Comparison of ENCODE assay signal across 32 cellular contexts in the genomic region with DNA sequence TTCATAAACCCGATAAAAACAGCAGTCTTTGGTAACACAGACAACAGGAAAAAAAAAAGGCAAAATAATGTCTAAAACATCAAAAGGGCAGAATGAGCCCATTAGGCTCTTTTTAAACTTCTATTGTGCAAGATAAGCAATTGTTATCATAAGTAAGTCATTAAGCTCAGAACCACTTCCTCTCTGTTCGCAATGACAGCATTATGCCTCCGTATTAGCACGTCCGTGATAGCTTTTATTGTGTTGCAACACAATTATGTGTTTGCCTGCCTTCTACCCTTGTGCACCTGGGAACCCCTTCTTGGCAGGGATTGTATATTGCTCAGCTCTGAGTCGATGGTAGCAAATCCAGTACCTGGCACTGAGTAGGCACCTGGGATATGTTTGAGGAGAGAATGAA.
DNase-seq lines count a peak whose midpoint lies in the region; ATAC-seq, FAIRE-seq and TF ChIP-seq lines count a peak whose summit lies in the region.
"Had no signal": no experiment of that assay in that cellular context is flagged by ENCODE, and none has a peak within 500 bp of the region (broad histone marks: within the 10 kb centered on the region; RNA-seq: fewer than 3 reads in every experiment).

No MANE protein-coding gene starts in this region.

- no peak overlapping the region for H2AFZ ChIP-seq in HepG2 (ENCODE audit: low read length)

- no peaks in the 10 kb centered on the region for H3K9me3 Mint-ChIP-seq in central memory CD8-positive, alpha-beta T cell
- no peaks in the 10 kb centered on the region for H3K9me3 Mint-ChIP-seq in activated T-cell treated with anti-CD3 and anti-CD28 coated beads, Interleukin-2, amount 50 U/mL, for 24 hours
- no peaks in the 10 kb centered on the region for H3K9me3 Mint-ChIP-seq in activated CD8-positive, alpha-beta memory T cell treated with anti-CD3 and anti-CD28 coated beads, Interleukin-2, amount 10 ng/mL, durations not matched to agents 7 days and 5 days (ENCODE audit: low read depth)
- H3K9me3 Mint-ChIP-seq: activated T-helper 1 cell treated with anti-CD3 and anti-CD28 coated beads, Interleukin-12 subunit alpha, Interleukin-12 subunit beta, Interleukin-2, Interleukin-4 antibody, amounts not matched to agents 30 ng/mL and 10 ng/mL and 1 ng/mL, durations not matched to agents 14 hours and 24 hours and 36 hours; CD8-positive, alpha-beta memory T cell; nephron progenitor cell had no signal

- no peak overlapping the region for H3K9ac ChIP-seq in HepG2 (ENCODE audit: insufficient read depth, low read depth, low read length)

- H3K27ac ChIP-seq in HepG2 (ENCODE audit: extremely low read length, insufficient read depth, low read length) (no peak overlapping the region), right lobe of liver (no peak overlapping the region)
- H3K27ac ChIP-seq: heart right ventricle, lower lobe of right lung, ovary had no signal

- FAIRE-seq in HepG2 (lab: Jason Lieb, UNC), result no peak
- FAIRE-seq: colon, G401.6 had no signal

- TF ChIP-seq CTCF in HepG2 (CRISPR knock-in tag; IDR thresholded peaks at IDR 0.05) (no peak), right lobe of liver (IDR thresholded peaks at IDR 0.05) (no peak)

- H3K4me3 ChIP-seq in HepG2 (replicated peaks in 1 of 3; ENCODE audit: insufficient read depth in 1 of 3, low read depth in 2 of 3, low read length in 3 of 3) (no peak overlapping the region), right lobe of liver (no peak overlapping the region)
- H3K4me3 ChIP-seq: heart right ventricle, lower lobe of right lung, MG63, ovary, smooth muscle cell had no signal

- peaks cover 31% of the 10 kb centered on the region for H3K4me1 Mint-ChIP-seq in central memory CD8-positive, alpha-beta T cell
- H3K4me1 Mint-ChIP-seq in activated T-cell treated with anti-CD3 and anti-CD28 coated beads, Interleukin-2, amount 50 U/mL, for 24 hours (ENCODE audit: low read depth), result peaks cover 18% of the 10 kb centered on the region
- peaks cover 11% of the 10 kb centered on the region for H3K4me1 Mint-ChIP-seq in activated CD8-positive, alpha-beta memory T cell treated with anti-CD3 and anti-CD28 coated beads, Interleukin-2, amount 10 ng/mL, durations not matched to agents 7 days and 5 days
- H3K4me1 Mint-ChIP-seq: B cell had no signal

- ATAC-seq in HepG2 (no peak), right lobe of liver (no peak), GM19463 (IDR thresholded peaks at IDR 0.05; ENCODE audit: unreplicated experiment) (no peak)
- no peak for ATAC-seq in central memory CD8-positive, alpha-beta T cell (replicated peaks; ENCODE audit: extremely low read depth, poor library complexity, severe bottlenecking)
- no peak for ATAC-seq in activated CD8-positive, alpha-beta memory T cell treated with anti-CD3 and anti-CD28 coated beads, Interleukin-2, amount 10 ng/mL, durations not matched to agents 7 days and 5 days
- ATAC-seq: heart right ventricle, lower lobe of right lung, Panc1 had no signal

- 19% methylated on average over 6 of the region's 6 CpGs for WGBS in HepG2 (ENCODE audit: low lambda C conversion rate)
- 22% methylated on average over 6 of the region's 6 CpGs for WGBS in right lobe of liver (ENCODE audit: insufficient coverage, low coverage, low lambda C conversion rate, missing lambda C conversion rate)

- POLR2A ChIA-PET in HepG2 (lab: Yijun Ruan, JAX), result no interaction called here

- TF ChIP-seq EP300 in HepG2 (IDR thresholded peaks at IDR 0.05; ENCODE audit: low read depth in 2 of 2, low read length in 2 of 2), result no peak
- no peak for TF ChIP-seq EP300 in HepG2 (CRISPR knock-in tag; IDR thresholded peaks at IDR 0.05; ENCODE audit: borderline replicate concordance)

- in situ Hi-C loops in HepG2 (cut with HindIII; ENCODE audit: extremely low pct_ligation_motif_present, low pct_unique_long_range_greater_than_20kb), result no loop called here

- H3K4me1 ChIP-seq in HepG2 (ENCODE audit: insufficient read depth, low read length) (no peaks in the 10 kb centered on the region), right lobe of liver (no peaks in the 10 kb centered on the region)
- H3K4me1 ChIP-seq: heart right ventricle, lower lobe of right lung had no signal

- intact Hi-C loops in HepG2 (cut with micrococcal nuclease; ENCODE audit: unreplicated experiment), result no loop called here
- intact Hi-C loops in right lobe of liver (cut with DNase I), result no loop called here

- TF ChIP-seq RAD21 in HepG2 (CRISPR knock-in tag; IDR thresholded peaks at IDR 0.05), result no peak

- no peak overlapping the region for H3K4me2 ChIP-seq in HepG2 (ENCODE audit: low read depth, low read length)
- H3K4me2 ChIP-seq: smooth muscle cell had no signal

- no peak for TF ChIP-seq POLR2A in HepG2 (IDR thresholded peaks at IDR 0.05; ENCODE audit: insufficient read depth in 1 of 2, low read depth in 2 of 2, low read length in 2 of 2)
- no peak for TF ChIP-seq POLR2A in right lobe of liver (IDR thresholded peaks at IDR 0.05)

- H3K36me3 ChIP-seq in HepG2 (replicated peaks in 1 of 2; ENCODE audit: control insufficient read depth in 1 of 2, insufficient read depth in 2 of 2, low read length in 2 of 2), result no peaks in the 10 kb centered on the region
- H3K36me3 ChIP-seq in right lobe of liver, result no peaks in the 10 kb centered on the region
- H3K36me3 ChIP-seq: heart right ventricle, lower lobe of right lung, MG63, ovary had no signal

- no peak overlapping the region for H3K4me3 Mint-ChIP-seq in central memory CD8-positive, alpha-beta T cell
- no peak overlapping the region for H3K4me3 Mint-ChIP-seq in activated T-cell treated with anti-CD3 and anti-CD28 coated beads, Interleukin-2, amount 50 U/mL, for 24 hours
- no peak overlapping the region for H3K4me3 Mint-ChIP-seq in activated CD8-positive, alpha-beta memory T cell treated with anti-CD3 and anti-CD28 coated beads, Interleukin-2, amount 10 ng/mL, durations not matched to agents 7 days and 5 days
- H3K4me3 Mint-ChIP-seq: activated T-helper 1 cell treated with anti-CD3 and anti-CD28 coated beads, Interleukin-12 subunit alpha, Interleukin-12 subunit beta, Interleukin-2, Interleukin-4 antibody, amounts not matched to agents 30 ng/mL and 10 ng/mL and 1 ng/mL, durations not matched to agents 14 hours and 24 hours and 36 hours; B cell; CD8-positive, alpha-beta memory T cell; nephron progenitor cell had no signal

- H4K20me1 ChIP-seq in HepG2 (ENCODE audit: insufficient read depth, low read length), result no peaks in the 10 kb centered on the region

- H3K27me3 ChIP-seq in HepG2 (ENCODE audit: control insufficient read depth in 1 of 2, insufficient read depth in 2 of 2, low read length in 2 of 2) (no peaks in the 10 kb centered on the region; a peak in 1 of 5 replicates), right lobe of liver (no peaks in the 10 kb centered on the region)
- H3K27me3 ChIP-seq: MG63, ovary had no signal

- H3K79me2 ChIP-seq in HepG2 (ENCODE audit: insufficient read depth, low read length), result no peaks in the 10 kb centered on the region

- CTCF ChIA-PET in HepG2 (lab: Yijun Ruan, JAX; ENCODE audit: low intra/inter-chr PET ratio, low total read pairs), result no interaction called here
- CTCF ChIA-PET in activated CD8-positive, alpha-beta memory T cell treated with anti-CD3 and anti-CD28 coated beads, Interleukin-2, amount 10 ng/mL, durations not matched to agents 7 days and 5 days (lab: Charles Lee), result no interaction called here

- H3K36me3 Mint-ChIP-seq in central memory CD8-positive, alpha-beta T cell (ENCODE audit: insufficient read depth), result peaks cover 2% of the 10 kb centered on the region
- H3K36me3 Mint-ChIP-seq in activated T-cell treated with anti-CD3 and anti-CD28 coated beads, Interleukin-2, amount 50 U/mL, for 24 hours (ENCODE audit: low read depth), result no peaks in the 10 kb centered on the region
- no peaks in the 10 kb centered on the region for H3K36me3 Mint-ChIP-seq in activated CD8-positive, alpha-beta memory T cell treated with anti-CD3 and anti-CD28 coated beads, Interleukin-2, amount 10 ng/mL, durations not matched to agents 7 days and 5 days
- H3K36me3 Mint-ChIP-seq: CD8-positive, alpha-beta memory T cell had no signal

- no peaks in the 10 kb centered on the region for H3K27me3 Mint-ChIP-seq in central memory CD8-positive, alpha-beta T cell
- H3K27me3 Mint-ChIP-seq in activated T-cell treated with anti-CD3 and anti-CD28 coated beads, Interleukin-2, amount 50 U/mL, for 24 hours, result no peaks in the 10 kb centered on the region
- peaks cover 12% of the 10 kb centered on the region for H3K27me3 Mint-ChIP-seq in activated CD8-positive, alpha-beta memory T cell treated with anti-CD3 and anti-CD28 coated beads, Interleukin-2, amount 10 ng/mL, durations not matched to agents 7 days and 5 days

- no peak for DNase-seq in HepG2 (ENCODE audit: low spot score)
- DNase-seq in right lobe of liver, result no peak
- DNase-seq in NOMO-1 treated with DMSO at 0.1 percent for 48 hours (lab: John Stamatoyannopoulos, UW; ENCODE audit: unreplicated experiment), result peak; percentile 93
- no peak for DNase-seq in central memory CD8-positive, alpha-beta T cell (ENCODE audit: low spot score in 2 of 2)
- no peak for DNase-seq in stimulated activated CD4-positive, alpha-beta T cell treated with anti-CD3 and anti-CD28 coated beads, Interleukin-12 subunit alpha, Interleukin-12 subunit beta, amount 100 ng/mL, for 4 hours
- DNase-seq in activated T-cell treated with anti-CD3 and anti-CD28 coated beads, Interleukin-2, amount 50 U/mL, for 24 hours, result no peak
- DNase-seq in activated CD8-positive, alpha-beta memory T cell treated with anti-CD3 and anti-CD28 coated beads, Interleukin-2, amount 10 ng/mL, durations not matched to agents 7 days and 5 days, result no peak
- DNase-seq: activated CD4-positive, alpha-beta T cell treated with anti-CD3 and anti-CD28 coated beads, Interleukin-2, amount 50 U/mL, for 4 hours; activated CD4-positive, CD25-positive, alpha-beta regulatory T cell; activated naive CD4-positive, alpha-beta T cell treated with anti-CD3 and anti-CD28 coated beads, Interleukin-2, amount 50 U/mL, for 16 hours; amniotic stem cell; CD8-positive, alpha-beta memory T cell; effector CD4-positive, alpha-beta T cell; heart right ventricle; KBM-7; lower lobe of right lung; MG63; NCI-H187; NCI-H226; NCI-H748 treated with DMSO at 0.1 percent for 48 hours; nephron progenitor cell; ovary; retina; stimulated activated CD4-positive, alpha-beta T cell treated with anti-CD3 and anti-CD28 coated beads, Interleukin-2, amount 100 ng/mL, for 24 hours; trophoblast cell had no signal

- H3K27ac Mint-ChIP-seq in central memory CD8-positive, alpha-beta T cell (ENCODE audit: low read depth), result peak overlapping the region; percentile 76
- no peak overlapping the region for H3K27ac Mint-ChIP-seq in activated T-cell treated with anti-CD3 and anti-CD28 coated beads, Interleukin-2, amount 50 U/mL, for 24 hours
- H3K27ac Mint-ChIP-seq in activated CD8-positive, alpha-beta memory T cell treated with anti-CD3 and anti-CD28 coated beads, Interleukin-2, amount 10 ng/mL, durations not matched to agents 7 days and 5 days, result no peak overlapping the region
- H3K27ac Mint-ChIP-seq: activated T-helper 1 cell treated with anti-CD3 and anti-CD28 coated beads, Interleukin-12 subunit alpha, Interleukin-12 subunit beta, Interleukin-2, Interleukin-4 antibody, amounts not matched to agents 30 ng/mL and 10 ng/mL and 1 ng/mL, durations not matched to agents 14 hours and 24 hours and 36 hours; B cell; CD8-positive, alpha-beta memory T cell; nephron progenitor cell had no signal

- no TSS peak for BruUV-seq in HepG2 (replicated peaks; lab: Mats Ljungman, UMichigan)

- no peaks in the 10 kb centered on the region for H3K9me3 ChIP-seq in HepG2 (ENCODE audit: low read length)
- no peaks in the 10 kb centered on the region for H3K9me3 ChIP-seq in right lobe of liver
- H3K9me3 ChIP-seq: heart right ventricle, lower lobe of right lung, MG63, ovary had no signal
